Comparison of ENCODE assay signal across 8 cellular contexts in genomic region chr2:130391058-130391871, GRCh38. TPM values are rescaled to one million over a fixed set of nuclear protein-coding genes. Genes with fewer than 3 reads are reported as not detected.
DNase-seq lines count a peak whose midpoint lies in the region; ATAC-seq and TF ChIP-seq lines count a peak whose summit lies in the region.

No MANE protein-coding gene starts in this region.

- H3K36me3 ChIP-seq in BJ (ENCODE audit: control insufficient read depth, insufficient read depth, low read length) (no peaks in the 10 kb centered on the region), duodenal mucosa (ENCODE audit: control insufficient read depth in 1 of 2, insufficient read depth in 2 of 2, low read length in 2 of 2) (no peaks in the 10 kb centered on the region)

- WGBS in lower leg skin, 2 donors: 1 to 3% methylated on average over 47 to 54 of the region's 59 CpGs

- peak; percentile 3 for TF ChIP-seq POLR2A in GM19099 (IDR thresholded peaks at IDR 0.05; ENCODE audit: extremely low read depth, insufficient read length, low read depth)
- TF ChIP-seq POLR2A in lower leg skin (IDR thresholded peaks at IDR 0.05): no peak

- DNase-seq in BJ (ENCODE audit: low read depth): no peak
- peak; percentile 27 for DNase-seq in NCI-H524 treated with DMSO at 0.1 percent for 48 hours (lab: John Stamatoyannopoulos, UW)
- DNase-seq in activated CD4-positive, alpha-beta T cell treated with anti-CD3 and anti-CD28 coated beads, Interleukin-2, amount 50 U/mL, for 1 hour: peak; percentile 59
- peak in 1 of 2 donors; percentile 95 for DNase-seq in lower leg skin (ENCODE audit: low spot score in 2 of 2)
- DNase-seq in stimulated activated CD4-positive, alpha-beta T cell treated with anti-CD3 and anti-CD28 coated beads, Interleukin-4, amount 100 ng/mL, for 48 hours (ENCODE audit: low read depth in 2 of 2): peak; percentile 72 to 74

- ATAC-seq in HG03280 (IDR thresholded peaks at IDR 0.05; ENCODE audit: unreplicated experiment): peak; percentile 97

- intact Hi-C loops in lower leg skin (cut with DNase I; ENCODE audit: low total_unique reads): no loop called here

- H3K27ac ChIP-seq in duodenal mucosa (ENCODE audit: low read depth, low read length): peak overlapping the region; percentile 86

- TF ChIP-seq CTCF in BJ (IDR thresholded peaks at IDR 0.05; ENCODE audit: insufficient read depth, low read depth, low read length) (no peak), lower leg skin (IDR thresholded peaks at IDR 0.05) (no peak)

- H3K4me1 ChIP-seq in duodenal mucosa (ENCODE audit: control insufficient read depth in 1 of 2, insufficient read depth in 2 of 2, low read length in 2 of 2): peaks cover 9 to 16% of the 10 kb centered on the region in 2 donors

- H3K9me3 ChIP-seq in duodenal mucosa (ENCODE audit: control insufficient read depth in 1 of 2, low read length in 2 of 2): no peaks in the 10 kb centered on the region

- peak overlapping the region; percentile 70 to 87 for H3K9ac ChIP-seq in duodenal mucosa (ENCODE audit: low read depth in 1 of 2, low read length in 2 of 2)

- peak overlapping the region; percentile 62 for H3K4me3 ChIP-seq in BJ (ENCODE audit: low read depth, low read length)
- H3K4me3 ChIP-seq in duodenal mucosa (ENCODE audit: low read depth in 1 of 2, low read length in 2 of 2): peak overlapping the region; percentile 84 to 90
- H3K4me3 ChIP-seq in lower leg skin (ENCODE audit: low read depth, poor library complexity, severe bottlenecking): peak overlapping the region; percentile 56

- POLR2A ChIA-PET in BJ (lab: Charles Lee): interaction anchor here (0.6 kb wide), 1 partner anchor 746 kb away, joined by 3 read pairs; no protein-coding TSS in a partner anchor

- CTCF ChIA-PET in BJ (lab: Yijun Ruan, JAX): interaction anchor here (1.2 kb wide), 1 partner anchor 36 kb away, joined by 4 read pairs; no protein-coding TSS in a partner anchor

- no peaks in the 10 kb centered on the region for H3K27me3 ChIP-seq in BJ (ENCODE audit: control insufficient read depth, insufficient read depth, low read length)
- no peaks in the 10 kb centered on the region for H3K27me3 ChIP-seq in duodenal mucosa (ENCODE audit: control insufficient read depth in 1 of 2, insufficient read depth in 2 of 2, low read length in 2 of 2)

RNA-seq across cellular contexts. Expression of gene PTPN18, which starts 35.4 kb away (rescaled TPM):
- 21.0 and 24.4 TPM in 2 replicates for polyA plus RNA-seq in BJ (2011; rRNA removed)
- 15.8 and 19.4 TPM in 2 replicates for polyA minus RNA-seq in BJ (2011; rRNA and poly(A)+ RNA removed)
- 10 to 100 TPM; 18.7 to 31.1 (median 25.4) TPM for total RNA-seq in lower leg skin

RNA-seq across cellular contexts. Expression of gene IMP4, which starts 48.6 kb away (rescaled TPM):
- 80.9 and 144 TPM in 2 replicates for polyA plus RNA-seq in BJ (2011; rRNA removed)
- polyA minus RNA-seq in BJ (2011; rRNA and poly(A)+ RNA removed): 44.3 and 103 TPM in 2 replicates
- 10 to 100 TPM; 84.8 to 98.1 (median 97.0) TPM for total RNA-seq in lower leg skin
